Comparison of ENCODE assay signal across 15 cellular contexts in the genomic region with DNA sequence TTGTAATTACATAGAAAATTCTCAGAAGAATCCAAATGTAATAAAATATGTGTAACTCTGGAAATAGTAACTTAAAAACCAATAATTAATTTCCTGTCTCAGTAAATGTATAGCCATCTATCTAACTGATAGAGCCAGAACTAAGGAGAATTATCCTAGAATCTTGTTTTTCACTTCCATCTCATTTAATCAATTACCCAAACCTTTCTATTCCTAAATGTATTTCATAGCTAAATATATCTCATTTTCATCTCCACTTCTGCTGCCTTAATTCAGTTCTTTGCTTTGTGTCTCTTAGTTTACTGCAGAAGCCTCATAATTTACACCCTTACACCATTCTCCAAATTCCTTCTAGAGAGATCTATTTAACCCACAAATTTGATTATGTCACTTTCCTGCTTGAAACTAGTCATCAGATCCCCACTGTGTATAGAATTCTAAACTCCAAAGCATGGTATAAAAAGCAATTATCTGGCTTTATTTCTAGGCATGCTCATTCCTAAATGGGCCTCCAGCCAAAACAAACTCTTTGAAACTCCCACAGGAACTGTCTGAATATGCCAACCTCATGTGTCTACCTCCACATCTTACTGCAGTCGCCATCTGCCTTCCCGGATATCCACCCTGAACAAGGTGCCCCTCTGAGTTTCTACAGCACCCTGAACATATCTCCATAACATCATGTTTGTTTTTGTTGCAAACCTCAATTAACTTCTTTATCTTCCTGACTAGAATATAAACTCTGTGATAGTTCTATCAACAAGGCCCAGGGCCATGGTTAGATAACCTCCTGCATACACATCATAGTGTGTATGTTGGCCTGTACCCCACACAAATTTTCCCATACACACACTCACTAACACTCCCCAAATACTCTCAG.
DNase-seq lines count a peak whose midpoint lies in the region; ATAC-seq and TF ChIP-seq lines count a peak whose summit lies in the region.
"Had no signal": no experiment of that assay in that cellular context is flagged by ENCODE, and none has a peak within 500 bp of the region (broad histone marks: within the 10 kb centered on the region; RNA-seq: fewer than 3 reads in every experiment).

No MANE protein-coding gene starts in this region.

- peaks cover 14% of the 10 kb centered on the region for H3K9me3 Mint-ChIP-seq in WTC11
- H3K9me3 Mint-ChIP-seq in stimulated activated naive CD8-positive, alpha-beta T cell treated with anti-CD3 and anti-CD28 coated beads, Interleukin-15, amount 100 ng/mL, for 72 hours = peaks cover 0 to 5% of the 10 kb centered on the region in 2 donors

- no peaks in the 10 kb centered on the region for H3K27me3 ChIP-seq in right cardiac atrium (ENCODE audit: control insufficient read depth, insufficient read depth)
- H3K27me3 ChIP-seq in right atrium auricular region = no peaks in the 10 kb centered on the region
- H3K27me3 ChIP-seq: ovary, uterus had no signal

- H3K4me3 Mint-ChIP-seq in WTC11 = no peak overlapping the region
- H3K4me3 Mint-ChIP-seq in stimulated activated naive CD8-positive, alpha-beta T cell treated with anti-CD3 and anti-CD28 coated beads, Interleukin-15, amount 100 ng/mL, for 72 hours = no peak overlapping the region
- H3K4me3 Mint-ChIP-seq: stimulated activated memory B cell treated with anti-CD40 and anti-IgM and Interleukin-4, amounts not matched to agents 10 μg/mL and 1 μg/mL and 100 μg/mL, for 72 hours; T-helper 17 cell had no signal

- intact Hi-C loops in right cardiac atrium (cut with DNase I) = no loop called here

- POLR2A ChIA-PET in WTC11 (lab: Charles Lee) = no interaction called here

- ATAC-seq in right cardiac atrium (peak; percentile 40 to 78), GM18502 (IDR thresholded peaks at IDR 0.05; ENCODE audit: poor library complexity, unreplicated experiment) (no peak), WTC11 (no peak)
- ATAC-seq in stimulated activated naive CD8-positive, alpha-beta T cell treated with anti-CD3 and anti-CD28 coated beads, Interleukin-15, amount 100 ng/mL, for 72 hours = no peak
- ATAC-seq: stimulated activated memory B cell treated with anti-CD40 and anti-IgM and Interleukin-4, amounts not matched to agents 10 μg/mL and 1 μg/mL and 100 μg/mL, for 72 hours; T-helper 17 cell had no signal

- 63% methylated on average over 2 of the region's 2 CpGs for WGBS in right cardiac atrium

- H3K9me3 ChIP-seq in right cardiac atrium (ENCODE audit: control insufficient read depth, low read length) (no peaks in the 10 kb centered on the region), right atrium auricular region (no peaks in the 10 kb centered on the region)
- H3K9me3 ChIP-seq: ovary, uterus had no signal

- CTCF ChIA-PET in WTC11 (lab: Charles Lee) = no interaction called here

- H3K4me1 Mint-ChIP-seq in WTC11 = no peaks in the 10 kb centered on the region
- no peaks in the 10 kb centered on the region for H3K4me1 Mint-ChIP-seq in stimulated activated naive CD8-positive, alpha-beta T cell treated with anti-CD3 and anti-CD28 coated beads, Interleukin-15, amount 100 ng/mL, for 72 hours

- H3K27ac ChIP-seq in right cardiac atrium (ENCODE audit: low read length) = no peak overlapping the region
- H3K27ac ChIP-seq in right atrium auricular region = no peak overlapping the region
- H3K27ac ChIP-seq: ovary, PC-9, uterus had no signal

- DNase-seq in right cardiac atrium (no peak), right atrium auricular region (ENCODE audit: low spot score) (no peak), NCI-H345 treated with DMSO at 0.1 percent for 48 hours (lab: John Stamatoyannopoulos, UW; ENCODE audit: unreplicated experiment) (peak; percentile 5), dermis blood vessel endothelial cell (peak; percentile 83), smooth muscle cell of the brain vasculature (ENCODE audit: low read depth, low spot score) (peak; percentile 49), WTC11 (ENCODE audit: low spot score) (no peak)
- DNase-seq in stimulated activated naive CD8-positive, alpha-beta T cell treated with anti-CD3 and anti-CD28 coated beads, Interleukin-15, amount 100 ng/mL, for 72 hours = no peak
- DNase-seq: activated CD4-positive, alpha-beta T cell treated with anti-CD3 and anti-CD28 coated beads, Interleukin-2, amount 50 U/mL, for 48 hours; activated effector memory CD4-positive, alpha-beta T cell treated with anti-CD3 and anti-CD28 coated beads, Interleukin-2, amount 50 U/mL, for 16 hours; ovary; PC-9; T-helper 17 cell; uterus had no signal

- no peaks in the 10 kb centered on the region for H3K36me3 ChIP-seq in right atrium auricular region
- H3K36me3 ChIP-seq: ovary, uterus had no signal

- H3K4me3 ChIP-seq in right cardiac atrium (ENCODE audit: low read length) (no peak overlapping the region), right atrium auricular region (no peak overlapping the region)
- H3K4me3 ChIP-seq: ovary, PC-9, uterus had no signal

- no peak overlapping the region for H3K27ac Mint-ChIP-seq in WTC11
- no peak overlapping the region for H3K27ac Mint-ChIP-seq in stimulated activated naive CD8-positive, alpha-beta T cell treated with anti-CD3 and anti-CD28 coated beads, Interleukin-15, amount 100 ng/mL, for 72 hours
- H3K27ac Mint-ChIP-seq: stimulated activated memory B cell treated with anti-CD40 and anti-IgM and Interleukin-4, amounts not matched to agents 10 μg/mL and 1 μg/mL and 100 μg/mL, for 72 hours; T-helper 17 cell had no signal

- H3K36me3 Mint-ChIP-seq in WTC11 = no peaks in the 10 kb centered on the region
- H3K36me3 Mint-ChIP-seq: stimulated activated memory B cell treated with anti-CD40 and anti-IgM and Interleukin-4, amounts not matched to agents 10 μg/mL and 1 μg/mL and 100 μg/mL, for 72 hours had no signal

- 0 out of 2 replicates have a peak, but pooled peaks cover 2% of the 10 kb centered on the region for H3K27me3 Mint-ChIP-seq in WTC11 (ENCODE audit: low read depth)
- H3K27me3 Mint-ChIP-seq in stimulated activated naive CD8-positive, alpha-beta T cell treated with anti-CD3 and anti-CD28 coated beads, Interleukin-15, amount 100 ng/mL, for 72 hours = no peaks in the 10 kb centered on the region
- H3K27me3 Mint-ChIP-seq: stimulated activated memory B cell treated with anti-CD40 and anti-IgM and Interleukin-4, amounts not matched to agents 10 μg/mL and 1 μg/mL and 100 μg/mL, for 72 hours; T-helper 17 cell had no signal

- TF ChIP-seq CTCF in right atrium auricular region (IDR thresholded peaks at IDR 0.05) = no peak
- no peak for TF ChIP-seq CTCF in WTC11 (IDR thresholded peaks at IDR 0.05)

- H3K4me1 ChIP-seq in right cardiac atrium (ENCODE audit: control insufficient read depth, insufficient read depth, low read length) = no peaks in the 10 kb centered on the region
- no peaks in the 10 kb centered on the region for H3K4me1 ChIP-seq in right atrium auricular region
- H3K4me1 ChIP-seq: uterus had no signal

TF ChIP-seq in WTC11, 78 proteins besides CTCF, POLR2A, EP300 and RAD21 (continues in another document):
- TF ChIP-seq GABPB1 (CRISPR knock-in tag; IDR thresholded peaks at IDR 0.05) = no peak
- TF ChIP-seq, protein P1, sequence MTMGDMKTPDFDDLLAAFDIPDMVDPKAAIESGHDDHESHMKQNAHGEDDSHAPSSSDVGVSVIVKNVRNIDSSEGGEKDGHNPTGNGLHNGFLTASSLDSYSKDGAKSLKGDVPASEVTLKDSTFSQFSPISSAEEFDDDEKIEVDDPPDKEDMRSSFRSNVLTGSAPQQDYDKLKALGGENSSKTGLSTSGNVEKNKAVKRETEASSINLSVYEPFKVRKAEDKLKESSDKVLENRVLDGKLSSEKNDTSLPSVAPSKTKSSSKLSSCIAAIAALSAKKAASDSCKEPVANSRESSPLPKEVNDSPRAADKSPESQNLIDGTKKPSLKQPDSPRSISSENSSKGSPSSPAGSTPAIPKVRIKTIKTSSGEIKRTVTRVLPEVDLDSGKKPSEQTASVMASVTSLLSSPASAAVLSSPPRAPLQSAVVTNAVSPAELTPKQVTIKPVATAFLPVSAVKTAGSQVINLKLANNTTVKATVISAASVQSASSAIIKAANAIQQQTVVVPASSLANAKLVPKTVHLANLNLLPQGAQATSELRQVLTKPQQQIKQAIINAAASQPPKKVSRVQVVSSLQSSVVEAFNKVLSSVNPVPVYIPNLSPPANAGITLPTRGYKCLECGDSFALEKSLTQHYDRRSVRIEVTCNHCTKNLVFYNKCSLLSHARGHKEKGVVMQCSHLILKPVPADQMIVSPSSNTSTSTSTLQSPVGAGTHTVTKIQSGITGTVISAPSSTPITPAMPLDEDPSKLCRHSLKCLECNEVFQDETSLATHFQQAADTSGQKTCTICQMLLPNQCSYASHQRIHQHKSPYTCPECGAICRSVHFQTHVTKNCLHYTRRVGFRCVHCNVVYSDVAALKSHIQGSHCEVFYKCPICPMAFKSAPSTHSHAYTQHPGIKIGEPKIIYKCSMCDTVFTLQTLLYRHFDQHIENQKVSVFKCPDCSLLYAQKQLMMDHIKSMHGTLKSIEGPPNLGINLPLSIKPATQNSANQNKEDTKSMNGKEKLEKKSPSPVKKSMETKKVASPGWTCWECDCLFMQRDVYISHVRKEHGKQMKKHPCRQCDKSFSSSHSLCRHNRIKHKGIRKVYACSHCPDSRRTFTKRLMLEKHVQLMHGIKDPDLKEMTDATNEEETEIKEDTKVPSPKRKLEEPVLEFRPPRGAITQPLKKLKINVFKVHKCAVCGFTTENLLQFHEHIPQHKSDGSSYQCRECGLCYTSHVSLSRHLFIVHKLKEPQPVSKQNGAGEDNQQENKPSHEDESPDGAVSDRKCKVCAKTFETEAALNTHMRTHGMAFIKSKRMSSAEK (CRISPR knock-in tag; IDR thresholded peaks at IDR 0.05; ENCODE audit: borderline replicate concordance) = no peak
- no peak for TF ChIP-seq SMAD3 (CRISPR knock-in tag; IDR thresholded peaks at IDR 0.05; ENCODE audit: borderline replicate concordance)
- no peak for TF ChIP-seq HMGA2 (CRISPR knock-in tag; IDR thresholded peaks at IDR 0.05)
- TF ChIP-seq NFE2L1 (CRISPR knock-in tag; IDR thresholded peaks at IDR 0.05) = no peak
- TF ChIP-seq OVOL2 (CRISPR knock-in tag; IDR thresholded peaks at IDR 0.05; ENCODE audit: borderline replicate concordance) = no peak
- no peak for TF ChIP-seq PRRX2 (CRISPR knock-in tag; IDR thresholded peaks at IDR 0.05)
- TF ChIP-seq NR2C2 (CRISPR knock-in tag; IDR thresholded peaks at IDR 0.05) = no peak

Comparison
In these comparisons a context has a peak if more than half of its experiments do, and no peak if none do; other contexts are left out.
1. ATAC-seq: peak in right cardiac atrium (2 of 2); none in GM18502 (single experiment), WTC11 (single experiment) and stimulated activated naive CD8-positive, alpha-beta T cell treated with anti-CD3 and anti-CD28 coated beads, Interleukin-15, amount 100 ng/mL, for 72 hours (single experiment).
2. DNase-seq: peak in NCI-H345 treated with DMSO at 0.1 percent for 48 hours (single experiment), dermis blood vessel endothelial cell (single experiment) and smooth muscle cell of the brain vasculature (single experiment); none in right cardiac atrium (0 of 3), right atrium auricular region (single experiment), WTC11 (single experiment) and stimulated activated naive CD8-positive, alpha-beta T cell treated with anti-CD3 and anti-CD28 coated beads, Interleukin-15, amount 100 ng/mL, for 72 hours (0 of 2).